In the genomic region with DNA sequence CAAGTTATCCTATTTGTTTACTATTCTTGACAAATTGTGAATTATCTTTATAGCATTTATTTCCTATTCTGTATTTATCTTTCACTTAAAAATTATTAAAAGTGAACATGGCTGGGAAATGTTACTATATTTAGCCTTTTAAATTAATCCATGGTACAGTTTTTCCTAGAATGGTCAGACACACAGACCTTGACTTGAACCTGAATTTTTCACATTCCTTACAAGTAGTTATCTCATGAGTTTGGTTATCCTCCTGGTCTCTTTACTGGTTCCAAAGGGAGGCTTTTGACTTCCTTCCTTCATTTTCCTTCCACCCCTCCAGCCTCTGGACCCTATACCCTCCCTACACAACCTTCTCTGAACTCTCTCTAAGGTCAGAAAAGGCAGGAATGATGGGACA, we compare ENCODE assay signal across 28 cellular contexts.
"Had no signal": no experiment of that assay in that cellular context is flagged by ENCODE, and none has a peak within 500 bp of the region (broad histone marks: within the 10 kb centered on the region; RNA-seq: fewer than 3 reads in every experiment).

No MANE protein-coding gene starts in this region.

- DNase-seq: activated CD4-positive, alpha-beta memory T cell treated with anti-CD3 and anti-CD28 coated beads for 36 hours; activated CD4-positive, alpha-beta T cell treated with anti-CD3 and anti-CD28 coated beads for 36 hours; activated CD4-positive, alpha-beta T cell treated with anti-CD3 and anti-CD28 coated beads, Interleukin-2, amount 10 ng/mL, durations not matched to agents 24 days and 14 days; activated CD4-positive, CD25-positive, alpha-beta regulatory T cell; activated CD4-positive, CD25-positive, alpha-beta regulatory T cell treated with anti-CD3 and anti-CD28 coated beads, Interleukin-2, amount 50 U/mL, for 72 hours; activated CD8-positive, alpha-beta memory T cell treated with anti-CD3 and anti-CD28 coated beads, Interleukin-2, amount 10 ng/mL, durations not matched to agents 7 days and 5 days; activated CD8-positive, alpha-beta memory T cell treated with anti-CD3 and anti-CD28 coated beads, Interleukin-2, amount 50 U/mL, for 4 hours; activated CD8-positive, alpha-beta T cell treated with anti-CD3 and anti-CD28 coated beads, Interleukin-2, amount 10 ng/mL, durations not matched to agents 7 days and 5 days; activated effector memory CD4-positive, alpha-beta T cell treated with anti-CD3 and anti-CD28 coated beads, Interleukin-2, amount 50 U/mL, for 16 hours; activated naive CD4-positive, alpha-beta T cell treated with anti-CD3 and anti-CD28 coated beads for 36 hours; activated naive CD8-positive, alpha-beta T cell treated with anti-CD3 and anti-CD28 coated beads for 36 hours; activated naive CD8-positive, alpha-beta T cell treated with anti-CD3 and anti-CD28 coated beads, Interleukin-2, amount 50 U/mL, for 24 hours; activated T-cell treated with anti-CD3 and anti-CD28 coated beads, Interleukin-2, amount 50 U/mL, for 1 hour; activated T-cell treated with anti-CD3 and anti-CD28 coated beads, Interleukin-2, amount 50 U/mL, for 48 hours; adrenal gland; amygdala; aorta; brain microvascular endothelial cell; cortex of kidney; dermis blood vessel endothelial cell; effector CD4-positive, alpha-beta T cell; effector memory CD8-positive, alpha-beta T cell; erythroblast; foreskin melanocyte; heart right ventricle; T-helper 2 cell had no signal

- H3K27ac ChIP-seq: adrenal gland, brain microvascular endothelial cell, esophagus muscularis mucosa, gastroesophageal sphincter, heart right ventricle had no signal

- H3K27me3 ChIP-seq: adrenal gland, brain microvascular endothelial cell, esophagus muscularis mucosa, gastroesophageal sphincter, heart right ventricle had no signal

- ATAC-seq: activated CD4-positive, alpha-beta T cell treated with anti-CD3 and anti-CD28 coated beads for 36 hours; activated CD8-positive, alpha-beta memory T cell treated with anti-CD3 and anti-CD28 coated beads, Interleukin-2, amount 10 ng/mL, durations not matched to agents 7 days and 5 days; activated CD8-positive, alpha-beta T cell treated with anti-CD3 and anti-CD28 coated beads, Interleukin-2, amount 10 ng/mL, durations not matched to agents 7 days and 5 days; activated naive CD8-positive, alpha-beta T cell treated with anti-CD3 and anti-CD28 coated beads, Interleukin-2, amount 50 U/mL, for 24 hours; effector memory CD8-positive, alpha-beta T cell; gastroesophageal sphincter; heart right ventricle had no signal

- H3K4me3 ChIP-seq: adrenal gland, esophagus muscularis mucosa, gastroesophageal sphincter, heart right ventricle had no signal

- H3K4me1 ChIP-seq: adrenal gland, esophagus muscularis mucosa, gastroesophageal sphincter, heart right ventricle had no signal

- H3K36me3 ChIP-seq: adrenal gland, brain microvascular endothelial cell, esophagus muscularis mucosa, gastroesophageal sphincter, heart right ventricle had no signal

- H3K9me3 ChIP-seq: adrenal gland, esophagus muscularis mucosa, gastroesophageal sphincter, heart right ventricle had no signal
